15 cellular contexts compared by ENCODE assay signal in genomic region chr14:104792101-104792884, GRCh38. TPM values are rescaled to one million over a fixed set of nuclear protein-coding genes. Genes with fewer than 3 reads are reported as not detected.
DNase-seq lines count a peak whose midpoint lies in the region; ATAC-seq, FAIRE-seq and TF ChIP-seq lines count a peak whose summit lies in the region.
"Had no signal": no experiment of that assay in that cellular context is flagged by ENCODE, and none has a peak within 500 bp of the region (broad histone marks: within the 10 kb centered on the region; RNA-seq: fewer than 3 reads in every experiment).

No MANE protein-coding gene starts in this region.

- H3K4me3 ChIP-seq in RWPE2 (ENCODE audit: severe bottlenecking) (no peak overlapping the region), prostate gland (no peak overlapping the region), small intestine (ENCODE audit: low read depth in 1 of 2, low read length in 2 of 2) (no peak overlapping the region)
- H3K4me3 ChIP-seq: gastrocnemius medialis had no signal

- FAIRE-seq in small intestine (lab: Jason Lieb, UNC), result no peak

- H3K27me3 ChIP-seq in RWPE2 (ENCODE audit: insufficient read depth, poor library complexity, severe bottlenecking) (no peaks in the 10 kb centered on the region), prostate gland (replicated peaks; ENCODE audit: insufficient read depth) (no peaks in the 10 kb centered on the region), small intestine (ENCODE audit: control insufficient read depth in 2 of 2, insufficient read depth in 2 of 2, low read length in 2 of 2) (no peaks in the 10 kb centered on the region)
- H3K27me3 ChIP-seq: dorsolateral prefrontal cortex, gastrocnemius medialis had no signal

- peaks cover 55% of the 10 kb centered on the region for H3K36me3 ChIP-seq in RWPE2 (ENCODE audit: low read depth)
- H3K36me3 ChIP-seq in prostate gland, result no peaks in the 10 kb centered on the region
- peaks cover 0 to 3% of the 10 kb centered on the region in 2 donors for H3K36me3 ChIP-seq in small intestine (ENCODE audit: control insufficient read depth in 2 of 2, insufficient read depth in 2 of 2, low read length in 2 of 2)

- no peak for TF ChIP-seq POLR2A in prostate gland (IDR thresholded peaks at IDR 0.05)

- H3K4me1 ChIP-seq in RWPE2 (ENCODE audit: insufficient read depth, poor library complexity, severe bottlenecking) (peaks cover 7% of the 10 kb centered on the region), prostate gland (replicated peaks) (peaks cover 58% of the 10 kb centered on the region), small intestine (ENCODE audit: control insufficient read depth in 2 of 2, insufficient read depth in 1 of 2, low read depth in 1 of 2, low read length in 1 of 2) (peaks cover 0 to 12% of the 10 kb centered on the region in 2 donors)

- ATAC-seq in RWPE2 (ENCODE audit: low read depth) (no peak), Right ventricle myocardium superior (ENCODE audit: poor library complexity) (peak; percentile 76)
- ATAC-seq: activated naive CD4-positive, alpha-beta T cell treated with anti-CD3 and anti-CD28 coated beads, Interleukin-2, amount 50 U/mL, for 72 hours; gastrocnemius medialis; T-cell had no signal

- intact Hi-C loops in Right ventricle myocardium superior (cut with DNase I), result no loop called here
- intact Hi-C loops in prostate gland (cut with DNase I), result no loop called here

- H3K9me3 ChIP-seq in RWPE2 (ENCODE audit: severe bottlenecking) (no peaks in the 10 kb centered on the region), prostate gland (no peaks in the 10 kb centered on the region), small intestine (ENCODE audit: control insufficient read depth, low read depth) (no peaks in the 10 kb centered on the region)
- H3K9me3 ChIP-seq: Caco-2, gastrocnemius medialis had no signal

- H3K27ac ChIP-seq in RWPE2 (ENCODE audit: poor library complexity, severe bottlenecking) (peak overlapping the region; percentile 74), prostate gland (peak overlapping the region; percentile 57 to 87), small intestine (ENCODE audit: low read depth in 1 of 2, low read length in 1 of 2) (no peak overlapping the region)

- TF ChIP-seq CTCF in RWPE2 (IDR thresholded peaks at IDR 0.05; ENCODE audit: poor library complexity, severe bottlenecking), result no peak
- no peak for TF ChIP-seq CTCF in prostate gland (IDR thresholded peaks at IDR 0.05)

- WGBS in prostate gland, result 77% methylated on average over 23 of the region's 25 CpGs
- WGBS in small intestine, 3 donors, result 75 to 81% (median 80%) methylated on average over 24 to 25 of the region's 25 CpGs

- peak; percentile 52 for DNase-seq in DMS79 (lab: John Stamatoyannopoulos, UW)
- DNase-seq in RWPE2 (ENCODE audit: low spot score), result no peak
- DNase-seq in Right ventricle myocardium superior, result peak; percentile 82
- DNase-seq in prostate gland (ENCODE audit: low spot score), result no peak
- DNase-seq in stimulated activated CD4-positive, alpha-beta T cell treated with anti-CD3 and anti-CD28 coated beads, Interleukin-4, amount 100 ng/mL, for 24 hours, result no peak
- no peak for DNase-seq in small intestine
- no peak for DNase-seq in stimulated activated CD4-positive, alpha-beta T cell treated with anti-CD3 and anti-CD28 coated beads, Interleukin-2, amount 100 ng/mL, for 24 hours
- DNase-seq in NAMALWA (ENCODE audit: low spot score), result no peak
- DNase-seq: activated CD8-positive, alpha-beta memory T cell treated with anti-CD3 and anti-CD28 coated beads for 24 hours; Caco-2; dorsolateral prefrontal cortex; NCI-H1105; T-cell had no signal

RNA-seq across cellular contexts. Expression of gene AKT1, which starts 3.3 kb away (rescaled TPM):
- total RNA-seq in Right ventricle myocardium superior, result 120 TPM
- total RNA-seq in prostate gland, result 100 to 1,000 TPM; 154 to 200 TPM
- 10 to 100 TPM; 72.4 to 95.9 (median 74.5) TPM for polyA plus RNA-seq in small intestine

RNA-seq across cellular contexts. Expression of gene ZBTB42, which starts 8.6 kb away (rescaled TPM):
- 5.0 TPM for total RNA-seq in Right ventricle myocardium superior
- total RNA-seq in prostate gland, result 10 to 100 TPM; 28.4 to 40.9 TPM
- polyA plus RNA-seq in small intestine, result 1 to 10 TPM; 2.7 to 6.6 (median 4.2) TPM

RNA-seq across cellular contexts. Expression of gene SIVA1, which starts 39.3 kb away (rescaled TPM):
- 60.7 TPM for total RNA-seq in Right ventricle myocardium superior
- 100 to 1,000 TPM; 249 to 514 TPM for total RNA-seq in prostate gland
- polyA plus RNA-seq in small intestine, result 100 to 1,000 TPM; 104 to 269 (median 177) TPM

Comparison
In these comparisons a context has a peak if more than half of its experiments do, and no peak if none do; other contexts are left out.
1. DNase-seq: peak in DMS79 (single experiment) and Right ventricle myocardium superior (single experiment); none in RWPE2 (single experiment), prostate gland (single experiment), stimulated activated CD4-positive, alpha-beta T cell treated with anti-CD3 and anti-CD28 coated beads, Interleukin-4, amount 100 ng/mL, for 24 hours (single experiment), small intestine (single experiment), stimulated activated CD4-positive, alpha-beta T cell treated with anti-CD3 and anti-CD28 coated beads, Interleukin-2, amount 100 ng/mL, for 24 hours (0 of 2) and NAMALWA (single experiment).
2. H3K27ac ChIP-seq: peak in RWPE2 (single experiment) and prostate gland (2 of 2); none in small intestine (0 of 2).